Comparison of ENCODE assay signal across 21 cellular contexts in the genomic region with DNA sequence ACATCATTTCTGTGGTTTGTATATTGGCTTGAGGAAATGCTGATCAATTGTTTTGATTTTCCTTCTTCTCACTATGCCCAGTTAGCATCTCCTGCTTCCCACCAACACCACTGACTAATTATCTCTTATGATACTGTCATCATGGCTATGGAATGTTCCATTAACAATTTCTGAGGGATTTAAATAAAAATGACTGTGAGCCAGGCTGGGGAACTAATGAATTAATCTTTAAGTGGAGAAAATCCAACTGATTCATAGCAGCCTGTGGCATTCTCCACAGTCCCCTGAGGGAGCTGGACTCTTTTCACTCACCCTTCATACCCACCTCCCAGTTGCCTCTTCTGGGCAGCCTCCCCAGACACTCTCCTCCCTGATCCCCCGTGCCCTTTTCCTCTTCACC.
DNase-seq lines count a peak whose midpoint lies in the region; ATAC-seq, FAIRE-seq and TF ChIP-seq lines count a peak whose summit lies in the region.
"Had no signal": no experiment of that assay in that cellular context is flagged by ENCODE, and none has a peak within 500 bp of the region (broad histone marks: within the 10 kb centered on the region; RNA-seq: fewer than 3 reads in every experiment).

No MANE protein-coding gene starts in this region.

- no peaks in the 10 kb centered on the region for H3K4me1 Mint-ChIP-seq in activated naive CD4-positive, alpha-beta T cell treated with anti-CD3 and anti-CD28 coated beads for 36 hours (ENCODE audit: low read depth)

- H3K9me3 Mint-ChIP-seq in activated naive CD4-positive, alpha-beta T cell treated with anti-CD3 and anti-CD28 coated beads for 36 hours: peaks cover 2% of the 10 kb centered on the region

- H3K4me3 Mint-ChIP-seq in activated naive CD4-positive, alpha-beta T cell treated with anti-CD3 and anti-CD28 coated beads for 36 hours: no peak overlapping the region

- no peak for ATAC-seq in lower lobe of right lung
- ATAC-seq: PC-3, Right ventricle myocardium inferior had no signal

- H3K27ac ChIP-seq in mammary epithelial cell (ENCODE audit: insufficient read depth, low read depth, low read length): no peak overlapping the region
- H3K27ac ChIP-seq in breast epithelium: no peak overlapping the region
- H3K27ac ChIP-seq in lower lobe of right lung: no peak overlapping the region
- H3K27ac ChIP-seq in small intestine (ENCODE audit: low read depth in 1 of 2, low read length in 1 of 2): no peak overlapping the region
- H3K27ac ChIP-seq: 22Rv1, C4-2B, SK-N-MC had no signal

- CTCF ChIA-PET in mammary epithelial cell (lab: Charles Lee; ENCODE audit: low non-redundant PET): no interaction called here
- CTCF ChIA-PET in activated naive CD4-positive, alpha-beta T cell treated with anti-CD3 and anti-CD28 coated beads for 36 hours (lab: Charles Lee): no interaction called here

- no peak overlapping the region for H3K9ac ChIP-seq in mammary epithelial cell (ENCODE audit: insufficient read depth, low read length)

- peak; percentile 32 for DNase-seq in mammary epithelial cell
- DNase-seq in breast epithelium (ENCODE audit: low spot score in 2 of 2): no peak
- peak; percentile 49 for DNase-seq in astrocyte of the hippocampus (ENCODE audit: low read depth, low spot score)
- peak; percentile 7 for DNase-seq in glomerular visceral epithelial cell (ENCODE audit: extremely low spot score)
- no peak for DNase-seq in lower lobe of right lung
- DNase-seq in small intestine: no peak
- no peak for DNase-seq in activated naive CD4-positive, alpha-beta T cell treated with anti-CD3 and anti-CD28 coated beads for 36 hours
- no peak for DNase-seq in iPS-NIHi11 (ENCODE audit: low spot score)
- DNase-seq: Caco-2, NCI-H1048, NCI-H1694, NCI-H2107, NCI-H345, NCI-H69, PC-3 had no signal

- FAIRE-seq in small intestine (lab: Jason Lieb, UNC): no peak
- FAIRE-seq: GM12891, HTR-8/SVneo had no signal

- in situ Hi-C loops in mammary epithelial cell (cut with MboI; ENCODE audit: low sequenced_read_pairs in 2 of 2): no loop called here

- H3K4me3 ChIP-seq in mammary epithelial cell (replicated peaks in 1 of 3; ENCODE audit: insufficient read depth in 1 of 3, low read depth in 2 of 3, low read length in 3 of 3): no peak overlapping the region
- no peak overlapping the region for H3K4me3 ChIP-seq in breast epithelium
- H3K4me3 ChIP-seq in lower lobe of right lung: no peak overlapping the region
- no peak overlapping the region for H3K4me3 ChIP-seq in small intestine (ENCODE audit: low read depth in 1 of 2, low read length in 2 of 2)
- H3K4me3 ChIP-seq: SK-N-MC had no signal

- no peaks in the 10 kb centered on the region for H3K79me2 ChIP-seq in mammary epithelial cell (ENCODE audit: insufficient read depth, low read length)

- H3K27me3 Mint-ChIP-seq in activated naive CD4-positive, alpha-beta T cell treated with anti-CD3 and anti-CD28 coated beads for 36 hours (ENCODE audit: low read depth): peaks cover 7% of the 10 kb centered on the region

- no peaks in the 10 kb centered on the region for H3K9me3 ChIP-seq in mammary epithelial cell (replicated peaks; ENCODE audit: insufficient read depth, low read length)
- no peaks in the 10 kb centered on the region for H3K9me3 ChIP-seq in breast epithelium
- H3K9me3 ChIP-seq in lower lobe of right lung: no peaks in the 10 kb centered on the region
- no peaks in the 10 kb centered on the region for H3K9me3 ChIP-seq in small intestine (ENCODE audit: control insufficient read depth, low read depth)
- H3K9me3 ChIP-seq: Caco-2 had no signal

- no peak overlapping the region for H3K27ac Mint-ChIP-seq in activated naive CD4-positive, alpha-beta T cell treated with anti-CD3 and anti-CD28 coated beads for 36 hours

- no peak overlapping the region for H3K4me2 ChIP-seq in mammary epithelial cell (ENCODE audit: insufficient read depth, low read depth, low read length)

- H3K4me1 ChIP-seq in mammary epithelial cell (ENCODE audit: insufficient read depth, low read length) (peaks cover 49% of the 10 kb centered on the region), breast epithelium (no peaks in the 10 kb centered on the region), lower lobe of right lung (no peaks in the 10 kb centered on the region), small intestine (ENCODE audit: control insufficient read depth in 2 of 2, insufficient read depth in 1 of 2, low read depth in 1 of 2, low read length in 1 of 2) (no peaks in the 10 kb centered on the region)
- H3K4me1 ChIP-seq: Caco-2 had no signal

- TF ChIP-seq POLR2A in breast epithelium (IDR thresholded peaks at IDR 0.05): no peak

- no peaks in the 10 kb centered on the region for H3K27me3 ChIP-seq in mammary epithelial cell (ENCODE audit: insufficient read depth, low read length)
- H3K27me3 ChIP-seq in breast epithelium: no peaks in the 10 kb centered on the region
- no peaks in the 10 kb centered on the region for H3K27me3 ChIP-seq in lower lobe of right lung (ENCODE audit: low read depth)
- no peaks in the 10 kb centered on the region for H3K27me3 ChIP-seq in small intestine (ENCODE audit: control insufficient read depth in 2 of 2, insufficient read depth in 2 of 2, low read length in 2 of 2)

- no peak overlapping the region for H2AFZ ChIP-seq in mammary epithelial cell (ENCODE audit: low read depth, low read length)

- no peaks in the 10 kb centered on the region for H4K20me1 ChIP-seq in mammary epithelial cell (ENCODE audit: insufficient read depth, low read length)

- no peaks in the 10 kb centered on the region for H3K36me3 Mint-ChIP-seq in activated naive CD4-positive, alpha-beta T cell treated with anti-CD3 and anti-CD28 coated beads for 36 hours (ENCODE audit: low read depth)

- intact Hi-C loops in mammary epithelial cell (cut with micrococcal nuclease): no loop called here
- intact Hi-C loops in breast epithelium (cut with DNase I; ENCODE audit: low total_unique reads): no loop called here
- intact Hi-C loops in lower lobe of right lung (cut with DNase I): no loop called here
- intact Hi-C loops in activated naive CD4-positive, alpha-beta T cell treated with anti-CD3 and anti-CD28 coated beads for 36 hours (cut with micrococcal nuclease): no loop called here

- dilution Hi-C loops in mammary epithelial cell (cut with HindIII; ENCODE audit: low sequenced_read_pairs): no loop called here

- no TSS peak for BruUV-seq in mammary epithelial cell (replicated peaks; lab: Mats Ljungman, UMichigan)

- no peaks in the 10 kb centered on the region for H3K36me3 ChIP-seq in mammary epithelial cell (ENCODE audit: insufficient read depth, low read length)
- no peaks in the 10 kb centered on the region for H3K36me3 ChIP-seq in breast epithelium
- H3K36me3 ChIP-seq in lower lobe of right lung: no peaks in the 10 kb centered on the region
- no peaks in the 10 kb centered on the region for H3K36me3 ChIP-seq in small intestine (ENCODE audit: control insufficient read depth in 2 of 2, insufficient read depth in 2 of 2, low read length in 2 of 2)

- 17% methylated on average over 1 of the region's 1 CpG for WGBS in mammary epithelial cell (ENCODE audit: low coverage, missing lambda C conversion rate)
- WGBS in small intestine, 3 donors: 50 to 79% (median 66%) methylated on average over 1 of the region's 1 CpG

- no peak for TF ChIP-seq CTCF in mammary epithelial cell (conservative IDR thresholded peaks at IDR 0.05 in 1 of 2, IDR thresholded peaks at IDR 0.05 in 1 of 2; ENCODE audit: extremely low read depth in 1 of 2, insufficient read depth in 1 of 2, low read depth in 1 of 2, low read length in 2 of 2)
- TF ChIP-seq CTCF in breast epithelium (IDR thresholded peaks at IDR 0.05): no peak
- no peak for TF ChIP-seq CTCF in lower lobe of right lung (IDR thresholded peaks at IDR 0.05)

Comparison
In these comparisons a context has a peak if more than half of its experiments do, and no peak if none do; other contexts are left out.
1. DNase-seq: peak in mammary epithelial cell (single experiment), astrocyte of the hippocampus (single experiment) and glomerular visceral epithelial cell (single experiment); none in breast epithelium (0 of 2), lower lobe of right lung (single experiment), small intestine (single experiment), activated naive CD4-positive, alpha-beta T cell treated with anti-CD3 and anti-CD28 coated beads for 36 hours (single experiment) and iPS-NIHi11 (single experiment).